ENCODE assay signal across 23 cellular contexts in the genomic region with DNA sequence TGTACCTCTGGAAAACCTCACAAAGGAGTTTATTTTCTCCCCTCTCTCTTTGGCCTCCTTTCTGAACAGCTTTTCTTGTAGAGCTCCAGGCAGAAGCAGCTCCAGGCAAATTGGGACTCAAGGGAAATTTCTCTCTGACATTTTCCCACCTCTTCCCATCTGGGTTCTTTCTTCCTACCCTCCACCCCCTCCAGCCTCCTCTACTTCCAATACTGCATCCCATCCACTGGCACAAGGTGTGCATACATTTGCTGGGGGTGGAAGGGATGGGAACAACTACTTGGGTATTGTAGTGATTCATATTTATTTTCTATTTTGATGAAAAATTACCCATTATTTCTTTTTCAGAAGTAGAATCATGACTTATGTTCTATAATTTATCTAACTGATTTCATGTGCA.
"Had no signal": no experiment of that assay in that cellular context is flagged by ENCODE, and none has a peak within 500 bp of the region (broad histone marks: within the 10 kb centered on the region; RNA-seq: fewer than 3 reads in every experiment).

No MANE protein-coding gene starts in this region.

- H3K36me3 Mint-ChIP-seq: activated CD4-positive, alpha-beta memory T cell treated with anti-CD3 and anti-CD28 coated beads for 36 hours; IgD-negative memory B cell; WTC11 had no signal

- DNase-seq: activated CD4-positive, alpha-beta memory T cell treated with anti-CD3 and anti-CD28 coated beads for 36 hours; activated CD4-positive, alpha-beta T cell treated with anti-CD3 and anti-CD28 coated beads, Interleukin-2, amount 10 ng/mL, durations not matched to agents 24 days and 14 days; activated CD4-positive, CD25-positive, alpha-beta regulatory T cell treated with anti-CD3 and anti-CD28 coated beads, Interleukin-2, amount 50 U/mL, for 72 hours; activated CD8-positive, alpha-beta memory T cell treated with anti-CD3 and anti-CD28 coated beads for 24 hours; activated gamma-delta T cell; activated naive CD4-positive, alpha-beta T cell treated with anti-CD3 and anti-CD28 coated beads, Interleukin-2, amount 50 U/mL, for 16 hours; activated naive CD8-positive, alpha-beta T cell treated with anti-CD3 and anti-CD28 coated beads, Interleukin-2, amount 10 ng/mL, durations not matched to agents 7 days and 5 days; activated T-cell treated with anti-CD3 and anti-CD28 coated beads, Interleukin-2, amount 50 U/mL, for 4 hours; adrenal gland; KG1; NCI-H1048; NCI-H146; NCI-H187 treated with DMSO at 0.1 percent for 48 hours; NCI-H2081 treated with DMSO at 0.1 percent for 48 hours; NCI-H226; NCI-H526; NCI-H82; Right ventricle myocardium superior; RPMI8226; SJCRH30; SW 1271 had no signal

- H3K27me3 Mint-ChIP-seq: activated CD4-positive, alpha-beta memory T cell treated with anti-CD3 and anti-CD28 coated beads for 36 hours; activated naive CD8-positive, alpha-beta T cell treated with anti-CD3 and anti-CD28 coated beads, Interleukin-2, amount 10 ng/mL, durations not matched to agents 7 days and 5 days had no signal

- H3K4me3 Mint-ChIP-seq: activated CD4-positive, alpha-beta memory T cell treated with anti-CD3 and anti-CD28 coated beads for 36 hours; activated CD4-positive, alpha-beta T cell treated with anti-CD3 and anti-CD28 coated beads, Interleukin-2, amount 10 ng/mL, durations not matched to agents 24 days and 14 days; activated naive CD8-positive, alpha-beta T cell treated with anti-CD3 and anti-CD28 coated beads, Interleukin-2, amount 10 ng/mL, durations not matched to agents 7 days and 5 days; activated T-cell treated with anti-CD3 and anti-CD28 coated beads, Interleukin-2, amount 50 U/mL, for 4 hours; IgD-negative memory B cell; WTC11 had no signal

- H3K27ac Mint-ChIP-seq: activated CD4-positive, alpha-beta memory T cell treated with anti-CD3 and anti-CD28 coated beads for 36 hours; activated CD4-positive, alpha-beta T cell treated with anti-CD3 and anti-CD28 coated beads, Interleukin-2, amount 10 ng/mL, durations not matched to agents 24 days and 14 days; activated naive CD8-positive, alpha-beta T cell treated with anti-CD3 and anti-CD28 coated beads, Interleukin-2, amount 10 ng/mL, durations not matched to agents 7 days and 5 days; IgD-negative memory B cell; WTC11 had no signal

- H3K9me3 Mint-ChIP-seq: activated CD4-positive, alpha-beta memory T cell treated with anti-CD3 and anti-CD28 coated beads for 36 hours; activated CD4-positive, alpha-beta T cell treated with anti-CD3 and anti-CD28 coated beads, Interleukin-2, amount 10 ng/mL, durations not matched to agents 24 days and 14 days; activated naive CD8-positive, alpha-beta T cell treated with anti-CD3 and anti-CD28 coated beads, Interleukin-2, amount 10 ng/mL, durations not matched to agents 7 days and 5 days; activated T-cell treated with anti-CD3 and anti-CD28 coated beads, Interleukin-2, amount 50 U/mL, for 4 hours; IgD-negative memory B cell; WTC11 had no signal
